ENCODE assay signal across 10 cellular contexts in genomic region chr2:152337511-152337903, GRCh38. TPM values are rescaled to one million over a fixed set of nuclear protein-coding genes. Genes with fewer than 3 reads are reported as not detected.
DNase-seq lines count a peak whose midpoint lies in the region; ATAC-seq and TF ChIP-seq lines count a peak whose summit lies in the region.
"Had no signal": no experiment of that assay in that cellular context is flagged by ENCODE, and none has a peak within 500 bp of the region (broad histone marks: within the 10 kb centered on the region; RNA-seq: fewer than 3 reads in every experiment).

No MANE protein-coding gene starts in this region.

- peak overlapping the region; percentile 57 for H3K4me3 Mint-ChIP-seq in activated CD8-positive, alpha-beta T cell treated with anti-CD3 and anti-CD28 coated beads for 36 hours
- H3K4me3 Mint-ChIP-seq in activated CD8-positive, alpha-beta T cell treated with anti-CD3 and anti-CD28 coated beads, Interleukin-2, amount 10 ng/mL, durations not matched to agents 7 days and 5 days: no peak overlapping the region
- peak overlapping the region in 9 of 10 donors; percentile 53 to 87 (median 76) for H3K4me3 Mint-ChIP-seq in naive thymus-derived CD8-positive, alpha-beta T cell

- no peaks in the 10 kb centered on the region for H3K9me3 Mint-ChIP-seq in activated CD8-positive, alpha-beta T cell treated with anti-CD3 and anti-CD28 coated beads for 36 hours
- H3K9me3 Mint-ChIP-seq in activated CD8-positive, alpha-beta T cell treated with anti-CD3 and anti-CD28 coated beads, Interleukin-2, amount 10 ng/mL, durations not matched to agents 7 days and 5 days (ENCODE audit: insufficient read depth): no peaks in the 10 kb centered on the region
- H3K9me3 Mint-ChIP-seq in naive thymus-derived CD8-positive, alpha-beta T cell: no peaks in the 10 kb centered on the region

- peaks cover 7% of the 10 kb centered on the region for H3K4me1 Mint-ChIP-seq in activated CD8-positive, alpha-beta T cell treated with anti-CD3 and anti-CD28 coated beads for 36 hours (ENCODE audit: low read depth)
- H3K4me1 Mint-ChIP-seq in activated CD8-positive, alpha-beta T cell treated with anti-CD3 and anti-CD28 coated beads, Interleukin-2, amount 10 ng/mL, durations not matched to agents 7 days and 5 days (ENCODE audit: low read depth): peaks cover 8% of the 10 kb centered on the region
- peaks cover 5 to 19% (median 12%) of the 10 kb centered on the region in 4 donors for H3K4me1 Mint-ChIP-seq in naive thymus-derived CD8-positive, alpha-beta T cell

- H3K27me3 Mint-ChIP-seq in activated CD8-positive, alpha-beta T cell treated with anti-CD3 and anti-CD28 coated beads for 36 hours: peaks cover 37% of the 10 kb centered on the region
- H3K27me3 Mint-ChIP-seq in activated CD8-positive, alpha-beta T cell treated with anti-CD3 and anti-CD28 coated beads, Interleukin-2, amount 10 ng/mL, durations not matched to agents 7 days and 5 days (ENCODE audit: low read depth): peaks cover 42% of the 10 kb centered on the region
- H3K27me3 Mint-ChIP-seq in naive thymus-derived CD8-positive, alpha-beta T cell: peaks cover 22 to 48% (median 36%) of the 10 kb centered on the region in 5 donors

- peaks cover 19% of the 10 kb centered on the region for H3K4me1 ChIP-seq in upper lobe of right lung

- H3K36me3 ChIP-seq in upper lobe of right lung: no peaks in the 10 kb centered on the region

- ATAC-seq in activated CD8-positive, alpha-beta T cell treated with anti-CD3 and anti-CD28 coated beads for 36 hours: no peak
- no peak for ATAC-seq in activated CD8-positive, alpha-beta T cell treated with anti-CD3 and anti-CD28 coated beads, Interleukin-2, amount 10 ng/mL, durations not matched to agents 7 days and 5 days
- ATAC-seq in naive thymus-derived CD8-positive, alpha-beta T cell: no peak
- ATAC-seq in upper lobe of right lung (no peak), HG02852 (IDR thresholded peaks at IDR 0.05; ENCODE audit: unreplicated experiment) (no peak)

- intact Hi-C loops in activated CD8-positive, alpha-beta T cell treated with anti-CD3 and anti-CD28 coated beads for 36 hours (cut with micrococcal nuclease): loop anchor here (10.0 kb wide), 1 partner anchor 297 kb away; no protein-coding TSS in a partner anchor
- intact Hi-C loops in upper lobe of right lung (cut with DNase I): no loop called here

- H3K27ac Mint-ChIP-seq in activated CD8-positive, alpha-beta T cell treated with anti-CD3 and anti-CD28 coated beads for 36 hours: no peak overlapping the region
- no peak overlapping the region for H3K27ac Mint-ChIP-seq in activated CD8-positive, alpha-beta T cell treated with anti-CD3 and anti-CD28 coated beads, Interleukin-2, amount 10 ng/mL, durations not matched to agents 7 days and 5 days
- H3K27ac Mint-ChIP-seq in naive thymus-derived CD8-positive, alpha-beta T cell: no peak overlapping the region

- CTCF ChIA-PET in activated CD8-positive, alpha-beta T cell treated with anti-CD3 and anti-CD28 coated beads for 36 hours (lab: Charles Lee): interaction anchor here (1.2 kb wide), 1 partner anchor 299 kb away, joined by 4 read pairs; no protein-coding TSS in a partner anchor
- CTCF ChIA-PET in activated CD8-positive, alpha-beta T cell treated with anti-CD3 and anti-CD28 coated beads, Interleukin-2, amount 10 ng/mL, durations not matched to agents 7 days and 5 days (lab: Charles Lee): interaction anchor here (0.6 kb wide), 1 partner anchor 122 kb away, joined by 3 read pairs; no protein-coding TSS in a partner anchor

- peak overlapping the region; percentile 98 for H3K4me3 ChIP-seq in coronary artery
- H3K4me3 ChIP-seq in upper lobe of right lung: peak overlapping the region; percentile 90

- no peaks in the 10 kb centered on the region for H3K36me3 Mint-ChIP-seq in activated CD8-positive, alpha-beta T cell treated with anti-CD3 and anti-CD28 coated beads for 36 hours (ENCODE audit: low read depth)
- H3K36me3 Mint-ChIP-seq in activated CD8-positive, alpha-beta T cell treated with anti-CD3 and anti-CD28 coated beads, Interleukin-2, amount 10 ng/mL, durations not matched to agents 7 days and 5 days (ENCODE audit: low read depth): no peaks in the 10 kb centered on the region
- no peaks in the 10 kb centered on the region for H3K36me3 Mint-ChIP-seq in naive thymus-derived CD8-positive, alpha-beta T cell

- H3K9me3 ChIP-seq in upper lobe of right lung: no peaks in the 10 kb centered on the region

- H3K27ac ChIP-seq in coronary artery (peak overlapping the region in 1 of 2 donors; percentile 91), upper lobe of right lung (no peak overlapping the region)

- no peak for DNase-seq in activated CD8-positive, alpha-beta T cell treated with anti-CD3 and anti-CD28 coated beads for 36 hours
- DNase-seq in activated CD8-positive, alpha-beta T cell treated with anti-CD3 and anti-CD28 coated beads, Interleukin-2, amount 10 ng/mL, durations not matched to agents 7 days and 5 days: no peak
- DNase-seq in coronary artery (ENCODE audit: low spot score) (no peak), upper lobe of right lung (no peak), AML-193 (lab: John Stamatoyannopoulos, UW) (no peak), NCI-H1930 (lab: John Stamatoyannopoulos, UW) (no peak)
- no peak for DNase-seq in naive thymus-derived CD8-positive, alpha-beta T cell
- DNase-seq: kidney, NCI-H1048 had no signal

- POLR2A ChIA-PET in activated CD8-positive, alpha-beta T cell treated with anti-CD3 and anti-CD28 coated beads for 36 hours (lab: Charles Lee): no interaction called here
- POLR2A ChIA-PET in activated CD8-positive, alpha-beta T cell treated with anti-CD3 and anti-CD28 coated beads, Interleukin-2, amount 10 ng/mL, durations not matched to agents 7 days and 5 days (lab: Charles Lee): no interaction called here
- POLR2A ChIA-PET in naive thymus-derived CD8-positive, alpha-beta T cell (lab: Charles Lee): no interaction called here

- no peak for TF ChIP-seq CTCF in activated CD8-positive, alpha-beta T cell treated with anti-CD3 and anti-CD28 coated beads for 36 hours (IDR thresholded peaks at IDR 0.05)
- TF ChIP-seq CTCF in coronary artery (IDR thresholded peaks at IDR 0.05) (no peak), upper lobe of right lung (IDR thresholded peaks at IDR 0.05) (no peak)

- no peaks in the 10 kb centered on the region for H3K27me3 ChIP-seq in upper lobe of right lung

RNA-seq across cellular contexts. Expression of gene FMNL2, which starts 2.5 kb away (rescaled TPM):
- 1 to 10 TPM; 1.1 TPM for total RNA-seq in activated CD8-positive, alpha-beta T cell treated with anti-CD3 and anti-CD28 coated beads for 36 hours
- total RNA-seq in activated CD8-positive, alpha-beta T cell treated with anti-CD3 and anti-CD28 coated beads, Interleukin-2, amount 10 ng/mL, durations not matched to agents 7 days and 5 days: under 1 TPM; 0.05 to 0.21 TPM
- under 1 TPM; 0.77 to 0.78 TPM for total RNA-seq in naive thymus-derived CD8-positive, alpha-beta T cell
- polyA plus RNA-seq in naive thymus-derived CD8-positive, alpha-beta T cell: under 1 TPM; 0.05 to 0.14 (median 0.14) TPM
- total RNA-seq in upper lobe of right lung: 69.5 TPM

Comparison
In these comparisons a context has a peak if more than half of its experiments do, and no peak if none do; other contexts are left out.
1. RNA of gene FMNL2, which starts 2.5 kb away (total RNA-seq): 69.5 TPM in upper lobe of right lung (single experiment); 1.1 TPM in activated CD8-positive, alpha-beta T cell treated with anti-CD3 and anti-CD28 coated beads for 36 hours, 0.77 to 0.78 TPM in naive thymus-derived CD8-positive, alpha-beta T cell and 0.05 to 0.21 TPM in activated CD8-positive, alpha-beta T cell treated with anti-CD3 and anti-CD28 coated beads, Interleukin-2, amount 10 ng/mL, durations not matched to agents 7 days and 5 days; every median in the first group is over 10 times any median in the second.